ENCODE assay signal across 8 cellular contexts in genomic region chr18:23452347-23452727, GRCh38. TPM values are rescaled to one million over a fixed set of nuclear protein-coding genes. Genes with fewer than 3 reads are reported as not detected.
DNase-seq lines count a peak whose midpoint lies in the region; ATAC-seq and TF ChIP-seq lines count a peak whose summit lies in the region.

No MANE protein-coding gene starts in this region.

- TF ChIP-seq CTCF in heart left ventricle (IDR thresholded peaks at IDR 0.05) = no peak
- no peak for TF ChIP-seq CTCF in body of pancreas (IDR thresholded peaks at IDR 0.05)
- no peak for TF ChIP-seq CTCF in mesothelial cell of epicardium (IDR thresholded peaks at IDR 0.05; ENCODE audit: unreplicated experiment)
- no peak for TF ChIP-seq CTCF in uterus (IDR thresholded peaks at IDR 0.05)
- TF ChIP-seq CTCF in lower leg skin (IDR thresholded peaks at IDR 0.05) = no peak

- intact Hi-C loops in heart left ventricle (cut with DNase I) (loop anchor here in 2 of 10 donors (5.0 kb wide), 1 partner anchor 50 kb away; the partner anchor contains the start of gene RMC1 (in 2 of the 2)), Right ventricle myocardium superior (cut with DNase I) (no loop called here), body of pancreas (cut with DNase I) (no loop called here), uterus (cut with DNase I; ENCODE audit: low total_unique reads) (no loop called here), lower leg skin (cut with DNase I; ENCODE audit: low total_unique reads) (no loop called here)

- H3K4me1 ChIP-seq in heart left ventricle (peaks cover 0 to 44% (median 30%) of the 10 kb centered on the region in 12 donors), body of pancreas (peaks cover 37% of the 10 kb centered on the region), uterus (peaks cover 0 to 5% of the 10 kb centered on the region in 2 donors)

- H3K27me3 ChIP-seq in heart left ventricle (no peaks in the 10 kb centered on the region), body of pancreas (no peaks in the 10 kb centered on the region), uterus (no peaks in the 10 kb centered on the region)

- peak overlapping the region; percentile 99 for H3K4me3 Mint-ChIP-seq in mesothelial cell of epicardium

- DNase-seq in heart left ventricle (no peak), Right ventricle myocardium superior (no peak), body of pancreas (no peak), mesothelial cell of epicardium (ENCODE audit: low spot score in 2 of 2, unreplicated experiment in 2 of 2) (no peak), uterus (no peak), lower leg skin (ENCODE audit: low spot score in 2 of 2) (no peak)
- no peak for DNase-seq in effector CD4-positive, alpha-beta T cell
- DNase-seq in activated CD8-positive, alpha-beta memory T cell treated with anti-CD3 and anti-CD28 coated beads for 24 hours = no peak

- H3K27ac ChIP-seq in heart left ventricle (peak overlapping the region; percentile 76 to 96 (median 93)), body of pancreas (peak overlapping the region; percentile 41 to 99 (median 90)), uterus (peak overlapping the region; percentile 86)

- no peak for TF ChIP-seq POLR2A in heart left ventricle (IDR thresholded peaks at IDR 0.05)
- TF ChIP-seq POLR2A in body of pancreas (IDR thresholded peaks at IDR 0.05) = no peak
- TF ChIP-seq POLR2A in uterus (IDR thresholded peaks at IDR 0.05) = no peak
- no peak for TF ChIP-seq POLR2A in lower leg skin (IDR thresholded peaks at IDR 0.05)

- no peaks in the 10 kb centered on the region for H3K27me3 Mint-ChIP-seq in mesothelial cell of epicardium (ENCODE audit: low read depth)

- no peaks in the 10 kb centered on the region for H3K9me3 ChIP-seq in heart left ventricle
- H3K9me3 ChIP-seq in body of pancreas = no peaks in the 10 kb centered on the region
- H3K9me3 ChIP-seq in uterus = no peaks in the 10 kb centered on the region

- H3K4me3 ChIP-seq in heart left ventricle (peak overlapping the region; percentile 75 to 95 (median 93)), body of pancreas (no peak overlapping the region), uterus (peak overlapping the region; percentile 58 to 90), lower leg skin (ENCODE audit: low read depth, poor library complexity, severe bottlenecking) (no peak overlapping the region)

- no peaks in the 10 kb centered on the region for H3K36me3 Mint-ChIP-seq in mesothelial cell of epicardium

- peaks cover 0 to 16% (median 0%) of the 10 kb centered on the region in 9 donors for H3K36me3 ChIP-seq in heart left ventricle
- no peaks in the 10 kb centered on the region for H3K36me3 ChIP-seq in body of pancreas (replicated peaks in 1 of 2; ENCODE audit: insufficient read depth in 1 of 2, low read depth in 2 of 2)
- no peaks in the 10 kb centered on the region for H3K36me3 ChIP-seq in uterus

- ATAC-seq in heart left ventricle (no peak), Right ventricle myocardium superior (ENCODE audit: poor library complexity) (no peak), body of pancreas (no peak)

- no peaks in the 10 kb centered on the region for H3K9me3 Mint-ChIP-seq in mesothelial cell of epicardium

- peak overlapping the region; percentile 97 for H3K27ac Mint-ChIP-seq in mesothelial cell of epicardium

- 65 to 71% (median 68%) methylated on average over 3 of the region's 3 CpGs for WGBS in heart left ventricle, 4 donors
- WGBS in body of pancreas, 2 donors = 35 to 38% methylated on average over 3 of the region's 3 CpGs
- WGBS in lower leg skin, 2 donors = 40 to 52% methylated on average over 3 of the region's 3 CpGs

- H3K4me1 Mint-ChIP-seq in mesothelial cell of epicardium = peaks cover 21% of the 10 kb centered on the region

RNA-seq across cellular contexts. Expression of gene RIOK3, which starts 0.8 kb away (rescaled TPM):
- total RNA-seq in heart left ventricle (10 to 100 TPM; 43.4 to 76.2 (median 51.1) TPM), Right ventricle myocardium superior (51.5 TPM), body of pancreas (10 to 100 TPM; 57.3 to 60.6 TPM), mesothelial cell of epicardium (41.7 to 44.2 TPM (median 42.0 TPM) in 3 replicates), uterus (10 to 100 TPM; 14.4 to 53.3 (median 39.8) TPM), lower leg skin (100 to 1,000 TPM in 2 of 4 donors, 10 to 100 TPM in 2; 74.2 to 131 (median 98.7) TPM)
- 10 to 100 TPM; 32.3 to 57.9 TPM for polyA plus RNA-seq in heart left ventricle

RNA-seq across cellular contexts. Expression of gene RMC1, which starts 51.0 kb away (rescaled TPM):
- total RNA-seq in heart left ventricle (10 to 100 TPM; 12.2 to 24.2 (median 17.3) TPM), Right ventricle myocardium superior (13.9 TPM), body of pancreas (10 to 100 TPM in 1 of 2 donors, 1 to 10 TPM in 1; 9.9 to 15.5 TPM), mesothelial cell of epicardium (18.8 to 20.0 TPM (median 19.4 TPM) in 3 replicates), uterus (10 to 100 TPM; 12.9 to 56.4 (median 27.8) TPM), lower leg skin (10 to 100 TPM; 16.6 to 33.1 (median 25.4) TPM)
- 10 to 100 TPM; 24.9 to 27.8 TPM for polyA plus RNA-seq in heart left ventricle

Comparison
In these comparisons a context has a peak if more than half of its experiments do, and no peak if none do; other contexts are left out.
1. H3K4me3 ChIP-seq: peak in heart left ventricle (12 of 12) and uterus (2 of 2); none in body of pancreas (0 of 2) and lower leg skin (single experiment).
2. Peak in every context shown above with its lines, with median percentiles within 50 percentile points of each other: H3K27ac ChIP-seq.